ENCODE assay signal across 24 cellular contexts in the genomic region with DNA sequence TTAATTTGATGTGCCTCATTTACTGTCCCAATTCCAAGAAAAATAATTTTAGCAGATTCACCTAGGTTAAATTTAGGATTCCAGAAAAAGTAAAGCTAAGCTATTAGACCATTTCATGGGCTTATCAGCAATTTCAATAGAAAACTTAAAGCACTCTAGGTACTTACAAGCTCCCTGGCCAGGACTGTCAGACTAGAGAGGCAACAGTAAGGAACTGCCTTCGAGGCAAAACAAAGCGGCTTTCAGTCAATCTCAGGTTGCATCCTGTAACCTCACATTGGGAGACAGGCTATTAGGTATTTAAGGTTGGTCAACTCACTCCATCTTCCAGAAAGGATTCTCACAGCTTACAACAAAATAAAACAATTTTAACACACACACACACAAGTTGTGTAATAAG. TPM values are rescaled to one million over a fixed set of nuclear protein-coding genes. Genes with fewer than 3 reads are reported as not detected.
DNase-seq lines count a peak whose midpoint lies in the region; TF ChIP-seq lines count a peak whose summit lies in the region.
"Had no signal": no experiment of that assay in that cellular context is flagged by ENCODE, and none has a peak within 500 bp of the region (broad histone marks: within the 10 kb centered on the region; RNA-seq: fewer than 3 reads in every experiment).

No MANE protein-coding gene starts in this region.

- H3K9me3 Mint-ChIP-seq in H9: no peaks in the 10 kb centered on the region
- no peaks in the 10 kb centered on the region for H3K9me3 Mint-ChIP-seq in neural progenitor cell
- H3K9me3 Mint-ChIP-seq in Caco-2 (ENCODE audit: unreplicated experiment): no peaks in the 10 kb centered on the region
- H3K9me3 Mint-ChIP-seq: CD8-positive, alpha-beta T cell; T-cell had no signal

- no peak overlapping the region for H2BK120ac ChIP-seq in H9 (ENCODE audit: low read depth, low read length, poor library complexity, severe bottlenecking)

- POLR2A ChIA-PET in Caco-2 (lab: Charles Lee): interaction anchor here (0.6 kb wide), 1 partner anchor 1334 kb away, joined by 3 read pairs; no protein-coding TSS in a partner anchor

- H4K20me1 ChIP-seq in H9 (ENCODE audit: control insufficient read depth, insufficient read depth, insufficient read length) (no peaks in the 10 kb centered on the region), neural progenitor cell (ENCODE audit: low read depth) (no peaks in the 10 kb centered on the region)

- H3K27me3 Mint-ChIP-seq in H9 (ENCODE audit: low read depth) (no peaks in the 10 kb centered on the region), neural progenitor cell (ENCODE audit: insufficient read depth, low read depth) (no peaks in the 10 kb centered on the region), Caco-2 (ENCODE audit: insufficient read depth, unreplicated experiment) (no peaks in the 10 kb centered on the region)

- peaks cover 21% of the 10 kb centered on the region for H3K4me1 ChIP-seq in H9 (ENCODE audit: insufficient read depth, low read length)
- peaks cover 2% of the 10 kb centered on the region for H3K4me1 ChIP-seq in NT2/D1 (ENCODE audit: insufficient read depth, insufficient read length)
- peaks cover 33% of the 10 kb centered on the region for H3K4me1 ChIP-seq in neural progenitor cell
- no peaks in the 10 kb centered on the region for H3K4me1 ChIP-seq in colonic mucosa
- H3K4me1 ChIP-seq in Caco-2: no peaks in the 10 kb centered on the region

- no peak overlapping the region for H2BK20ac ChIP-seq in H9 (ENCODE audit: low read depth, low read length, poor library complexity, severe bottlenecking)

- H3K4me1 Mint-ChIP-seq in H9 (peaks cover 52 to 64% of the 10 kb centered on the region in 2 experiments), neural progenitor cell (peaks cover 8% of the 10 kb centered on the region), Caco-2 (ENCODE audit: low read depth, unreplicated experiment) (peaks cover 9% of the 10 kb centered on the region)

- H3K4me3 ChIP-seq in NT2/D1 (ENCODE audit: insufficient read length, low read depth): no peak overlapping the region
- no peak overlapping the region for H3K4me3 ChIP-seq in neural progenitor cell
- no peak overlapping the region for H3K4me3 ChIP-seq in colonic mucosa
- H3K4me3 ChIP-seq in Caco-2 (ENCODE audit: low read depth, low read length): no peak overlapping the region
- H3K4me3 ChIP-seq: K562 had no signal

- no peaks in the 10 kb centered on the region for H3K79me1 ChIP-seq in H9 (ENCODE audit: insufficient read depth, low read depth, low read length, poor library complexity, severe bottlenecking)

- no peak overlapping the region for H3T11ph ChIP-seq in H9 (ENCODE audit: low read length)

- no peaks in the 10 kb centered on the region for H3K36me3 ChIP-seq in NT2/D1 (ENCODE audit: insufficient read depth, insufficient read length, low read length)
- H3K36me3 ChIP-seq in neural progenitor cell: no peaks in the 10 kb centered on the region
- H3K36me3 ChIP-seq in colonic mucosa: no peaks in the 10 kb centered on the region
- H3K36me3 ChIP-seq in Caco-2 (ENCODE audit: control insufficient read depth, insufficient read depth, low read length): no peaks in the 10 kb centered on the region

- no peak overlapping the region for H3K4me3 Mint-ChIP-seq in H9
- H3K4me3 Mint-ChIP-seq in neural progenitor cell: no peak overlapping the region
- no peak overlapping the region for H3K4me3 Mint-ChIP-seq in Caco-2 (ENCODE audit: unreplicated experiment)
- H3K4me3 Mint-ChIP-seq: B cell; CD8-positive, alpha-beta T cell; T-cell had no signal

- no peaks in the 10 kb centered on the region for H3K23me2 ChIP-seq in H9 (ENCODE audit: insufficient read length, low read depth, low read length, poor library complexity, severe bottlenecking)

- no peak overlapping the region for H2BK5ac ChIP-seq in H9 (ENCODE audit: insufficient read length, low read length)

- H3K36me3 Mint-ChIP-seq in H9 (ENCODE audit: insufficient read depth in 1 of 3, low read depth in 3 of 3) (no peaks in the 10 kb centered on the region; a peak in 1 of 7 replicates), neural progenitor cell (peaks cover 1% of the 10 kb centered on the region), Caco-2 (ENCODE audit: insufficient read depth, unreplicated experiment) (no peaks in the 10 kb centered on the region)
- H3K36me3 Mint-ChIP-seq: CD8-positive, alpha-beta T cell had no signal

- H3K79me2 ChIP-seq in H9 (ENCODE audit: insufficient read depth, low read length): no peaks in the 10 kb centered on the region
- H3K79me2 ChIP-seq in neural progenitor cell (ENCODE audit: low read depth): no peaks in the 10 kb centered on the region

- H4K91ac ChIP-seq in H9 (ENCODE audit: insufficient read length, low read depth, low read length): no peak overlapping the region

- BruUV-seq in Caco-2 (replicated peaks; lab: Mats Ljungman, UMichigan): no TSS peak

- no peak overlapping the region for H2AFZ ChIP-seq in H9 (ENCODE audit: low read length)
- H2AFZ ChIP-seq in neural progenitor cell (replicated peaks): no peak overlapping the region

- no peak overlapping the region for H3K4me2 ChIP-seq in H9 (ENCODE audit: insufficient read depth, insufficient read length, low read length)
- no peak overlapping the region for H3K4me2 ChIP-seq in neural progenitor cell

- peak overlapping the region in 2 of 3 experiments; percentile 9 to 80; a peak in 2 of 7 replicates for H3K27ac Mint-ChIP-seq in H9
- H3K27ac Mint-ChIP-seq in neural progenitor cell: no peak overlapping the region
- H3K27ac Mint-ChIP-seq in Caco-2 (ENCODE audit: unreplicated experiment): no peak overlapping the region
- H3K27ac Mint-ChIP-seq: B cell; CD8-positive, alpha-beta T cell; T-cell had no signal

- no peak overlapping the region for H3K14ac ChIP-seq in H9 (ENCODE audit: insufficient read depth, low read length)

- no peak overlapping the region for H2AK5ac ChIP-seq in H9 (ENCODE audit: insufficient read length, low read length)

- H4K8ac ChIP-seq in H9 (replicated peaks; ENCODE audit: insufficient read length, low read depth, low read length): no peak overlapping the region

- H3K4ac ChIP-seq in H9 (ENCODE audit: low read depth, low read length): no peak overlapping the region

- H3K27me3 ChIP-seq in H9 (ENCODE audit: insufficient read depth, low read length) (no peaks in the 10 kb centered on the region), NT2/D1 (ENCODE audit: insufficient read depth, insufficient read length) (no peaks in the 10 kb centered on the region), neural progenitor cell (no peaks in the 10 kb centered on the region), colonic mucosa (no peaks in the 10 kb centered on the region), Caco-2 (replicated peaks; ENCODE audit: control insufficient read depth, insufficient read depth, low read length) (no peaks in the 10 kb centered on the region)

- H3K23ac ChIP-seq in H9 (ENCODE audit: insufficient read length, low read depth, low read length): no peak overlapping the region

- no peak overlapping the region for H2BK12ac ChIP-seq in H9 (ENCODE audit: insufficient read length, low read depth, low read length)

- H2BK15ac ChIP-seq in H9 (ENCODE audit: low read depth, low read length): no peak overlapping the region

- H3K27ac ChIP-seq in H9 (ENCODE audit: insufficient read length, low read depth, low read length) (no peak overlapping the region), neural progenitor cell (peak overlapping the region; percentile 42), colonic mucosa (no peak overlapping the region)
- H3K27ac ChIP-seq: C4-2B, RWPE1 had no signal

- no peak for DNase-seq in H9
- DNase-seq in NT2/D1 (ENCODE audit: low read depth, low spot score): peak; percentile 46
- peak; percentile 37 for DNase-seq in iPS-NIHi11 (ENCODE audit: low spot score)
- DNase-seq in neural progenitor cell (ENCODE audit: low spot score): peak; percentile 62
- DNase-seq in colonic mucosa: no peak
- no peak for DNase-seq in DMS79 (lab: John Stamatoyannopoulos, UW)
- DNase-seq in Caco-2: no peak
- DNase-seq: CD8-positive, alpha-beta T cell; DMS153; H7; Kasumi-1; MV-4-11; NCI-H1105; NCI-H1436 treated with DMSO at 0.1 percent for 48 hours; NCI-H187 treated with DMSO at 0.1 percent for 48 hours; NCI-H2107; NCI-H446 treated with DMSO at 0.1 percent for 48 hours; NCI-H526 treated with DMSO at 0.1 percent for 48 hours; SHP77; T-cell had no signal

- no CpG with 5 or more reads among the region's 2 CpGs for WGBS in H9 (ENCODE audit: extremely low coverage, insufficient read length, low lambda C conversion rate)

- H3K56ac ChIP-seq in H9 (ENCODE audit: insufficient read length, low read depth, low read length): no peak overlapping the region

- no peak for TF ChIP-seq CTCF in H9 (conservative IDR thresholded peaks at IDR 0.05)
- TF ChIP-seq CTCF in neural progenitor cell (IDR thresholded peaks at IDR 0.05): no peak
- no peak for TF ChIP-seq CTCF in colonic mucosa (IDR thresholded peaks at IDR 0.05)
- TF ChIP-seq CTCF in Caco-2 (IDR thresholded peaks at IDR 0.05; ENCODE audit: insufficient read depth in 1 of 2, low read depth in 1 of 2, low read length in 1 of 2, severe bottlenecking in 1 of 2, unreplicated experiment in 1 of 2): no peak

- H4K5ac ChIP-seq in H9 (ENCODE audit: insufficient read length, low read depth, low read length): no peak overlapping the region

- H3K9me3 ChIP-seq in H9 (ENCODE audit: control insufficient read depth, low read depth, low read length) (no peaks in the 10 kb centered on the region), NT2/D1 (ENCODE audit: insufficient read depth, low read length) (no peaks in the 10 kb centered on the region), neural progenitor cell (ENCODE audit: low read depth) (no peaks in the 10 kb centered on the region), colonic mucosa (no peaks in the 10 kb centered on the region), Caco-2 (no peaks in the 10 kb centered on the region)

- CTCF ChIA-PET in Caco-2 (lab: Charles Lee): no interaction called here

- H3K18ac ChIP-seq in H9 (ENCODE audit: insufficient read length, low read depth, low read length): no peak overlapping the region

- intact Hi-C loops in colonic mucosa (cut with DNase I) (no loop called here), Caco-2 (cut with micrococcal nuclease; ENCODE audit: unreplicated experiment) (no loop called here)

- H3K9ac ChIP-seq in H9 (ENCODE audit: extremely low read depth, insufficient read length, low read length): no peak overlapping the region
- no peak overlapping the region for H3K9ac ChIP-seq in NT2/D1 (ENCODE audit: insufficient read length, low read depth)
- H3K9ac ChIP-seq in neural progenitor cell: no peak overlapping the region
- H3K9ac ChIP-seq in colonic mucosa (ENCODE audit: low read depth in 2 of 2, low read length in 2 of 2): no peak overlapping the region

- H3F3A ChIP-seq in neural progenitor cell (ENCODE audit: low read depth): peaks cover 21% of the 10 kb centered on the region

RNA-seq across cellular contexts. Expression of a gene that starts 48.7 kb away (rescaled TPM):
- 4.7 and 5.5 TPM in 2 replicates for total RNA-seq in H9 (2021)
- 11.5 and 19.8 TPM in 2 replicates for total RNA-seq in neural progenitor cell (ENCODE audit: low replicate concordance)
- 1 to 10 TPM; 4.3 to 6.0 TPM for total RNA-seq in colonic mucosa
- total RNA-seq in Caco-2 (2022): 4.7 and 5.7 TPM in 2 replicates

Comparison
In these comparisons a context has a peak if more than half of its experiments do, and no peak if none do; other contexts are left out.
1. DNase-seq: peak in NT2/D1 (single experiment), iPS-NIHi11 (single experiment) and neural progenitor cell (single experiment); none in H9 (single experiment), colonic mucosa (single experiment), DMS79 (single experiment) and Caco-2 (0 of 2).
2. H3K27ac Mint-ChIP-seq: peak in H9 (2 of 3); none in neural progenitor cell (single experiment) and Caco-2 (single experiment).